ENCODE assay signal across 13 cellular contexts in genomic region chr3:194872669-194872977, GRCh38.
DNase-seq lines count a peak whose midpoint lies in the region; ATAC-seq and TF ChIP-seq lines count a peak whose summit lies in the region.
"Had no signal": no experiment of that assay in that cellular context is flagged by ENCODE, and none has a peak within 500 bp of the region (broad histone marks: within the 10 kb centered on the region; RNA-seq: fewer than 3 reads in every experiment).

No MANE protein-coding gene starts in this region.

- H3K27me3 ChIP-seq in left ventricle myocardium inferior (ENCODE audit: low read depth) (no peaks in the 10 kb centered on the region), vagina (no peaks in the 10 kb centered on the region)
- H3K27me3 ChIP-seq: heart right ventricle had no signal

- intact Hi-C loops in left ventricle myocardium inferior (cut with micrococcal nuclease): no loop called here
- intact Hi-C loops in Right ventricle myocardium superior (cut with DNase I): loop anchor here (10.0 kb wide), 1 partner anchor 188 kb away; the partner anchor contains the start of gene FAM43A
- intact Hi-C loops in vagina (cut with DNase I): no loop called here
- intact Hi-C loops in activated T-helper 2 cell treated with anti-CD3 and anti-CD28 coated beads, Interferon-gamma antibody, Interleukin-2, Interleukin-4, amounts not matched to agents 10 μg/mL and 5 μg/mL and 100 μg/mL, durations not matched to agents 14 hours and 24 hours and 36 hours (cut with micrococcal nuclease): no loop called here

- DNase-seq in left ventricle myocardium inferior (no peak), Right ventricle myocardium superior (no peak), WTC11 (ENCODE audit: low spot score) (no peak), iPS DF 19.7 (ENCODE audit: low read depth, low spot score) (peak; percentile 54), vagina (ENCODE audit: extremely low spot score in 2 of 2) (no peak), globus pallidus (ENCODE audit: low spot score) (no peak)
- no peak for DNase-seq in activated T-helper 2 cell treated with anti-CD3 and anti-CD28 coated beads, Interferon-gamma antibody, Interleukin-2, Interleukin-4, amounts not matched to agents 10 μg/mL and 5 μg/mL and 100 μg/mL, durations not matched to agents 14 hours and 24 hours and 36 hours (ENCODE audit: low spot score)
- DNase-seq: activated CD4-positive, alpha-beta memory T cell treated with anti-CD3 and anti-CD28 coated beads for 36 hours; heart right ventricle; SHP77 treated with DMSO at 0.1 percent for 48 hours had no signal

- peaks cover 8% of the 10 kb centered on the region for H3K9me3 ChIP-seq in left ventricle myocardium inferior (replicated peaks)
- no peaks in the 10 kb centered on the region for H3K9me3 ChIP-seq in vagina

- no peaks in the 10 kb centered on the region for H3K36me3 Mint-ChIP-seq in WTC11
- H3K36me3 Mint-ChIP-seq in activated T-helper 2 cell treated with anti-CD3 and anti-CD28 coated beads, Interferon-gamma antibody, Interleukin-2, Interleukin-4, amounts not matched to agents 10 μg/mL and 5 μg/mL and 100 μg/mL, durations not matched to agents 14 hours and 24 hours and 36 hours (ENCODE audit: low read depth): no peaks in the 10 kb centered on the region
- H3K36me3 Mint-ChIP-seq: activated CD4-positive, alpha-beta memory T cell treated with anti-CD3 and anti-CD28 coated beads for 36 hours; brain had no signal

- H3K36me3 ChIP-seq in left ventricle myocardium inferior (no peaks in the 10 kb centered on the region), vagina (no peaks in the 10 kb centered on the region)
- H3K36me3 ChIP-seq: heart right ventricle had no signal

- H3K27me3 Mint-ChIP-seq in WTC11 (ENCODE audit: low read depth): peaks cover 10% of the 10 kb centered on the region
- peaks cover 4% of the 10 kb centered on the region for H3K27me3 Mint-ChIP-seq in activated T-helper 2 cell treated with anti-CD3 and anti-CD28 coated beads, Interferon-gamma antibody, Interleukin-2, Interleukin-4, amounts not matched to agents 10 μg/mL and 5 μg/mL and 100 μg/mL, durations not matched to agents 14 hours and 24 hours and 36 hours (ENCODE audit: low read depth)

- POLR2A ChIA-PET in WTC11 (lab: Charles Lee): no interaction called here

- ATAC-seq in Right ventricle myocardium superior (ENCODE audit: poor library complexity) (no peak), WTC11 (peak; percentile 75)
- no peak for ATAC-seq in activated CD4-positive, CD25-positive, alpha-beta regulatory T cell treated with anti-CD3 and anti-CD28 coated beads, Interleukin-2, amount 50 U/mL, for 24 hours

- TF ChIP-seq CTCF in left ventricle myocardium inferior (IDR thresholded peaks at IDR 0.05; ENCODE audit: borderline replicate concordance) (no peak), WTC11 (IDR thresholded peaks at IDR 0.05) (no peak), vagina (IDR thresholded peaks at IDR 0.05) (no peak)

- peak overlapping the region; percentile 44 for H3K27ac Mint-ChIP-seq in WTC11
- H3K27ac Mint-ChIP-seq in activated T-helper 2 cell treated with anti-CD3 and anti-CD28 coated beads, Interferon-gamma antibody, Interleukin-2, Interleukin-4, amounts not matched to agents 10 μg/mL and 5 μg/mL and 100 μg/mL, durations not matched to agents 14 hours and 24 hours and 36 hours: no peak overlapping the region
- H3K27ac Mint-ChIP-seq: activated CD4-positive, alpha-beta memory T cell treated with anti-CD3 and anti-CD28 coated beads for 36 hours had no signal

- H3K9me3 Mint-ChIP-seq in WTC11: peaks cover 3% of the 10 kb centered on the region
- H3K9me3 Mint-ChIP-seq in activated T-helper 2 cell treated with anti-CD3 and anti-CD28 coated beads, Interferon-gamma antibody, Interleukin-2, Interleukin-4, amounts not matched to agents 10 μg/mL and 5 μg/mL and 100 μg/mL, durations not matched to agents 14 hours and 24 hours and 36 hours: no peaks in the 10 kb centered on the region
- H3K9me3 Mint-ChIP-seq: activated CD4-positive, alpha-beta memory T cell treated with anti-CD3 and anti-CD28 coated beads for 36 hours had no signal

- CTCF ChIA-PET in WTC11 (lab: Charles Lee): interaction anchor here (1.4 to 1.9 kb wide), 2 partner anchors 201 to 234 kb away, joined by 4 to 7 read pairs; partner anchors contain the start of gene LSG1

- no peak for TF ChIP-seq POLR2A in vagina (IDR thresholded peaks at IDR 0.05)

- H3K27ac ChIP-seq in left ventricle myocardium inferior (replicated peaks): peak overlapping the region; percentile 83
- peak overlapping the region; percentile 76 for H3K27ac ChIP-seq in vagina

- H3K4me3 ChIP-seq in left ventricle myocardium inferior: no peak overlapping the region
- H3K4me3 ChIP-seq in vagina: no peak overlapping the region
- H3K4me3 ChIP-seq: GM12878, heart right ventricle had no signal

- H3K4me1 Mint-ChIP-seq in WTC11: peaks cover 30% of the 10 kb centered on the region
- H3K4me1 Mint-ChIP-seq in activated T-helper 2 cell treated with anti-CD3 and anti-CD28 coated beads, Interferon-gamma antibody, Interleukin-2, Interleukin-4, amounts not matched to agents 10 μg/mL and 5 μg/mL and 100 μg/mL, durations not matched to agents 14 hours and 24 hours and 36 hours (ENCODE audit: low read depth): no peaks in the 10 kb centered on the region

- peaks cover 50% of the 10 kb centered on the region for H3K4me1 ChIP-seq in left ventricle myocardium inferior
- H3K4me1 ChIP-seq in vagina: peaks cover 73% of the 10 kb centered on the region

- peak overlapping the region; percentile 2; the same call in 1 of the 2 replicates for H3K4me3 Mint-ChIP-seq in WTC11
- H3K4me3 Mint-ChIP-seq in activated T-helper 2 cell treated with anti-CD3 and anti-CD28 coated beads, Interferon-gamma antibody, Interleukin-2, Interleukin-4, amounts not matched to agents 10 μg/mL and 5 μg/mL and 100 μg/mL, durations not matched to agents 14 hours and 24 hours and 36 hours (ENCODE audit: low read depth): no peak overlapping the region
- H3K4me3 Mint-ChIP-seq: activated CD4-positive, alpha-beta memory T cell treated with anti-CD3 and anti-CD28 coated beads for 36 hours; brain had no signal

TF ChIP-seq in WTC11, 78 proteins besides CTCF, POLR2A, EP300 and RAD21:
- no peak for TF ChIP-seq GABPB1 (CRISPR knock-in tag; IDR thresholded peaks at IDR 0.05)
- TF ChIP-seq NR2C2 (CRISPR knock-in tag; IDR thresholded peaks at IDR 0.05): no peak
- TF ChIP-seq ZNF232 (CRISPR knock-in tag; IDR thresholded peaks at IDR 0.05): no peak
- TF ChIP-seq AR (CRISPR knock-in tag; IDR thresholded peaks at IDR 0.05): no peak
- TF ChIP-seq NFATC4 (CRISPR knock-in tag; IDR thresholded peaks at IDR 0.05): no peak
- TF ChIP-seq NFE2L1 (CRISPR knock-in tag; IDR thresholded peaks at IDR 0.05): no peak
